15 cellular contexts compared by ENCODE assay signal in genomic region chr1:56570924-56571372, GRCh38. TPM values are rescaled to one million over a fixed set of nuclear protein-coding genes. Genes with fewer than 3 reads are reported as not detected.
DNase-seq lines count a peak whose midpoint lies in the region; ATAC-seq, FAIRE-seq and TF ChIP-seq lines count a peak whose summit lies in the region.
"Had no signal": no experiment of that assay in that cellular context is flagged by ENCODE, and none has a peak within 500 bp of the region (broad histone marks: within the 10 kb centered on the region; RNA-seq: fewer than 3 reads in every experiment).

No MANE protein-coding gene starts in this region.

- no peak overlapping the region for H3K56ac ChIP-seq in H9 (ENCODE audit: insufficient read length, low read depth, low read length)

- no peak for FAIRE-seq in RCC 7860 (lab: Jason Lieb, UNC)

- TF ChIP-seq CTCF in H9 (conservative IDR thresholded peaks at IDR 0.05) (no peak), heart left ventricle (IDR thresholded peaks at IDR 0.05) (no peak), gastrocnemius medialis (IDR thresholded peaks at IDR 0.05 in 4 of 5, conservative IDR thresholded peaks at IDR 0.05 in 1 of 5) (no peak), osteocyte (IDR thresholded peaks at IDR 0.05) (no peak)

- H2BK15ac ChIP-seq in H9 (ENCODE audit: low read depth, low read length): no peak overlapping the region

- H2AK5ac ChIP-seq in H9 (ENCODE audit: insufficient read length, low read length): no peak overlapping the region

- intact Hi-C loops in heart left ventricle (cut with DNase I) (loop anchor here in 6 of 10 donors (5.0 to 10.0 kb wide), 10 partner anchors 34 to 506 kb away; no protein-coding TSS in a partner anchor), gastrocnemius medialis (cut with DNase I; ENCODE audit: low total_unique reads) (loop anchor here (5.0 kb wide), 2 partner anchors 144 to 499 kb away; no protein-coding TSS in a partner anchor)

- H3K36me3 Mint-ChIP-seq in H9 (ENCODE audit: insufficient read depth in 1 of 3, low read depth in 3 of 3) (peaks cover 10 to 26% (median 19%) of the 10 kb centered on the region in 3 experiments), osteocyte (ENCODE audit: unreplicated experiment) (peaks cover 17% of the 10 kb centered on the region)
- H3K36me3 Mint-ChIP-seq: CD4-positive, CD25-positive, alpha-beta regulatory T cell; stimulated activated naive B cell treated with anti-CD40 and anti-IgM and Interleukin-4, amounts not matched to agents 10 μg/mL and 1 μg/mL and 100 μg/mL, for 72 hours had no signal

- H3K27ac ChIP-seq in H9 (ENCODE audit: insufficient read length, low read depth, low read length) (no peak overlapping the region), heart left ventricle (peak overlapping the region in 8 of 12 donors; percentile 10 to 56 (median 24)), gastrocnemius medialis (peak overlapping the region; percentile 23 to 73 (median 24))

- no CpG with 5 or more reads among the region's 5 CpGs for WGBS in H9 (ENCODE audit: extremely low coverage, insufficient read length, low lambda C conversion rate)
- 38 to 65% (median 48%) methylated on average over 5 of the region's 5 CpGs for WGBS in heart left ventricle, 4 donors

- H3K4me1 ChIP-seq in H9 (ENCODE audit: insufficient read depth, low read length): peaks cover 22% of the 10 kb centered on the region
- H3K4me1 ChIP-seq in heart left ventricle: peaks cover 11 to 95% (median 69%) of the 10 kb centered on the region in 12 donors
- H3K4me1 ChIP-seq in gastrocnemius medialis: peaks cover 57 to 73% of the 10 kb centered on the region in 2 donors

- no peak overlapping the region for H2BK5ac ChIP-seq in H9 (ENCODE audit: insufficient read length, low read length)

- H3K23ac ChIP-seq in H9 (ENCODE audit: insufficient read length, low read depth, low read length): no peak overlapping the region

- no peak overlapping the region for H3K18ac ChIP-seq in H9 (ENCODE audit: insufficient read length, low read depth, low read length)

- H4K20me1 ChIP-seq in H9 (ENCODE audit: control insufficient read depth, insufficient read depth, insufficient read length): no peaks in the 10 kb centered on the region

- ATAC-seq in heart left ventricle (peak; percentile 52 to 76 (median 58)), gastrocnemius medialis (peak; percentile 38 to 50), GM21619 (IDR thresholded peaks at IDR 0.05; ENCODE audit: unreplicated experiment) (no peak)
- ATAC-seq: activated CD4-positive, alpha-beta T cell treated with anti-CD3 and anti-CD28 coated beads for 36 hours; stimulated activated naive B cell treated with anti-CD40 and anti-IgM and Interleukin-4, amounts not matched to agents 10 μg/mL and 1 μg/mL and 100 μg/mL, for 72 hours had no signal

- no peak overlapping the region for H4K5ac ChIP-seq in H9 (ENCODE audit: insufficient read length, low read depth, low read length)

- no peak overlapping the region for H2BK120ac ChIP-seq in H9 (ENCODE audit: low read depth, low read length, poor library complexity, severe bottlenecking)

- H3K36me3 ChIP-seq in heart left ventricle: peaks cover 0 to 5% (median 0%) of the 10 kb centered on the region in 9 donors
- H3K36me3 ChIP-seq in gastrocnemius medialis: no peaks in the 10 kb centered on the region

- H4K8ac ChIP-seq in H9 (replicated peaks; ENCODE audit: insufficient read length, low read depth, low read length): no peak overlapping the region

- TF ChIP-seq POLR2A in heart left ventricle (IDR thresholded peaks at IDR 0.05) (peak in 1 of 2 donors; percentile 12), gastrocnemius medialis (IDR thresholded peaks at IDR 0.05) (no peak)

- H3K27me3 ChIP-seq in H9 (ENCODE audit: insufficient read depth, low read length) (no peaks in the 10 kb centered on the region), heart left ventricle (no peaks in the 10 kb centered on the region), gastrocnemius medialis (no peaks in the 10 kb centered on the region)

- no peak overlapping the region for H2AFZ ChIP-seq in H9 (ENCODE audit: low read length)

- H3K79me1 ChIP-seq in H9 (ENCODE audit: insufficient read depth, low read depth, low read length, poor library complexity, severe bottlenecking): no peaks in the 10 kb centered on the region

- peaks cover 3 to 5% of the 10 kb centered on the region in 2 experiments; a peak in 4 of 5 replicates for H3K9me3 Mint-ChIP-seq in H9
- H3K9me3 Mint-ChIP-seq in osteocyte (ENCODE audit: unreplicated experiment): no peaks in the 10 kb centered on the region
- H3K9me3 Mint-ChIP-seq: stimulated activated naive B cell treated with anti-CD40 and anti-IgM and Interleukin-4, amounts not matched to agents 10 μg/mL and 1 μg/mL and 100 μg/mL, for 72 hours had no signal

- in situ Hi-C loops in gastrocnemius medialis (cut with MboI; ENCODE audit: low sequenced_read_pairs in 4 of 4): no loop called here

- H3K23me2 ChIP-seq in H9 (ENCODE audit: insufficient read length, low read depth, low read length, poor library complexity, severe bottlenecking): no peaks in the 10 kb centered on the region

- H2BK20ac ChIP-seq in H9 (ENCODE audit: low read depth, low read length, poor library complexity, severe bottlenecking): no peak overlapping the region

- DNase-seq in H9 (no peak), NCI-H526 treated with DMSO at 0.1 percent for 48 hours (lab: John Stamatoyannopoulos, UW) (peak; percentile 81), heart left ventricle (no peak), gastrocnemius medialis (no peak), osteocyte (ENCODE audit: extremely low spot score, unreplicated experiment) (no peak), RCC 7860 (ENCODE audit: low spot score) (no peak), NCI-H2081 (lab: John Stamatoyannopoulos, UW) (no peak)
- DNase-seq: activated CD4-positive, alpha-beta T cell treated with anti-CD3 and anti-CD28 coated beads for 36 hours; activated T-cell treated with anti-CD3 and anti-CD28 coated beads, Interleukin-2, amount 50 U/mL, for 48 hours; CD4-positive, CD25-positive, alpha-beta regulatory T cell; head of caudate nucleus; stimulated activated CD4-positive, alpha-beta T cell treated with anti-CD3 and anti-CD28 coated beads, Interleukin-2, amount 100 ng/mL, for 24 hours; stimulated activated naive B cell treated with anti-CD40 and anti-IgM and Interleukin-4, amounts not matched to agents 10 μg/mL and 1 μg/mL and 100 μg/mL, for 72 hours had no signal

- H3K4me3 Mint-ChIP-seq in H9 (peak overlapping the region in 1 of 2 experiments; percentile 32; a peak in 2 of 5 replicates), osteocyte (ENCODE audit: unreplicated experiment) (no peak overlapping the region)
- H3K4me3 Mint-ChIP-seq: activated CD4-positive, alpha-beta T cell treated with anti-CD3 and anti-CD28 coated beads for 36 hours; CD4-positive, CD25-positive, alpha-beta regulatory T cell; stimulated activated naive B cell treated with anti-CD40 and anti-IgM and Interleukin-4, amounts not matched to agents 10 μg/mL and 1 μg/mL and 100 μg/mL, for 72 hours had no signal

- no peak overlapping the region for H3K9ac ChIP-seq in H9 (ENCODE audit: extremely low read depth, insufficient read length, low read length)

- H3K4me1 Mint-ChIP-seq in H9 (peaks cover 77 to 78% of the 10 kb centered on the region in 2 experiments), osteocyte (ENCODE audit: unreplicated experiment) (peaks cover 84% of the 10 kb centered on the region)
- H3K4me1 Mint-ChIP-seq: activated CD4-positive, alpha-beta T cell treated with anti-CD3 and anti-CD28 coated beads for 36 hours had no signal

- H3K27ac Mint-ChIP-seq in H9: peak overlapping the region; percentile 10 to 76 (median 38); a peak in 5 of 7 replicates
- H3K27ac Mint-ChIP-seq in osteocyte (ENCODE audit: unreplicated experiment): no peak overlapping the region
- H3K27ac Mint-ChIP-seq: activated CD4-positive, alpha-beta T cell treated with anti-CD3 and anti-CD28 coated beads for 36 hours; CD4-positive, CD25-positive, alpha-beta regulatory T cell; stimulated activated naive B cell treated with anti-CD40 and anti-IgM and Interleukin-4, amounts not matched to agents 10 μg/mL and 1 μg/mL and 100 μg/mL, for 72 hours had no signal

- no peak overlapping the region for H4K91ac ChIP-seq in H9 (ENCODE audit: insufficient read length, low read depth, low read length)

- peaks cover 46% of the 10 kb centered on the region for H3K79me2 ChIP-seq in H9 (ENCODE audit: insufficient read depth, low read length)

- H3K4me3 ChIP-seq in heart left ventricle (no peak overlapping the region), gastrocnemius medialis (peak overlapping the region in 1 of 4 donors; percentile 2)
- H3K4me3 ChIP-seq: lung had no signal

- no peak overlapping the region for H3K14ac ChIP-seq in H9 (ENCODE audit: insufficient read depth, low read length)

- H3K4me2 ChIP-seq in H9 (ENCODE audit: insufficient read depth, insufficient read length, low read length): no peak overlapping the region

- no peaks in the 10 kb centered on the region for H3K9me3 ChIP-seq in H9 (ENCODE audit: control insufficient read depth, low read depth, low read length)
- H3K9me3 ChIP-seq in heart left ventricle: no peaks in the 10 kb centered on the region
- no peaks in the 10 kb centered on the region for H3K9me3 ChIP-seq in gastrocnemius medialis

- H3T11ph ChIP-seq in H9 (ENCODE audit: low read length): no peak overlapping the region

- H3K4ac ChIP-seq in H9 (ENCODE audit: low read depth, low read length): no peak overlapping the region

- no peak overlapping the region for H2BK12ac ChIP-seq in H9 (ENCODE audit: insufficient read length, low read depth, low read length)

- H3K27me3 Mint-ChIP-seq in H9 (ENCODE audit: low read depth) (no peaks in the 10 kb centered on the region), osteocyte (ENCODE audit: unreplicated experiment) (no peaks in the 10 kb centered on the region)
- H3K27me3 Mint-ChIP-seq: CD4-positive, CD25-positive, alpha-beta regulatory T cell had no signal

RNA-seq across cellular contexts. Expression of gene PLPP3, which starts 8.4 kb away (rescaled TPM):
- total RNA-seq in H9 (2021): 25.3 and 26.7 TPM in 2 replicates
- 100 to 1,000 TPM in 4 of 9 donors, 10 to 100 TPM in 5; 75.8 to 221 (median 97.8) TPM for total RNA-seq in heart left ventricle
- polyA plus RNA-seq in heart left ventricle: 10 to 100 TPM; 17.1 to 89.6 TPM
- total RNA-seq in gastrocnemius medialis: 10 to 100 TPM; 53.2 to 71.5 (median 55.5) TPM
- 157 and 166 TPM in 2 replicates for total RNA-seq in osteocyte
- total RNA-seq: activated CD4-positive, alpha-beta T cell treated with anti-CD3 and anti-CD28 coated beads for 36 hours; CD4-positive, CD25-positive, alpha-beta regulatory T cell had no signal
